ENCODE assay signal across 1 cellular context in genomic region chr17:72997559-72997958, GRCh38.
A peak's percentile ranks its signal among the peaks of the same experiment; 100 is the strongest.
TF ChIP-seq lines count a peak whose summit lies in the region.

No MANE protein-coding gene starts in this region.

TF ChIP-seq in K562, 482 proteins besides CTCF, POLR2A, EP300 and RAD21 (continued from another document and continues in another):
- TF ChIP-seq GTF3C2 (IDR thresholded peaks at IDR 0.05; ENCODE audit: borderline replicate concordance, extremely low read depth, insufficient read length) (no peak), PATZ1 (CRISPR knock-in tag; IDR thresholded peaks at IDR 0.05; ENCODE audit: borderline replicate concordance) (no peak), ZBTB11 (CRISPR knock-in tag; IDR thresholded peaks at IDR 0.05) (no peak), NFATC3 (IDR thresholded peaks at IDR 0.05) (no peak), NCOR1 (IDR thresholded peaks at IDR 0.05) (no peak), ETV5 (CRISPR knock-in tag; IDR thresholded peaks at IDR 0.05; ENCODE audit: low read depth) (no peak), ERF (CRISPR knock-in tag; IDR thresholded peaks at IDR 0.05) (no peak), SOX6 (IDR thresholded peaks at IDR 0.05) (peak; percentile 90), RBM22 (IDR thresholded peaks at IDR 0.05; ENCODE audit: low read depth, low read length, poor library complexity, severe bottlenecking) (no peak), RBFOX2 (IDR thresholded peaks at IDR 0.05; ENCODE audit: low read depth, low read length) (no peak), HMBOX1 (IDR thresholded peaks at IDR 0.05) (peak; percentile 89), CSDE1 (IDR thresholded peaks at IDR 0.05) (no peak), CCAR2 (IDR thresholded peaks at IDR 0.05; ENCODE audit: low read depth, low read length) (no peak), CREB3 (tag; conservative IDR thresholded peaks at IDR 0.05; ENCODE audit: low read depth) (no peak), MLX (CRISPR knock-in tag; conservative IDR thresholded peaks at IDR 0.05) (no peak), RCOR1 (IDR thresholded peaks at IDR 0.05; ENCODE audit: borderline replicate concordance in 1 of 2, low read depth in 2 of 2, low read length in 2 of 2) (0 out of 4 replicates have a peak, but pooled peaks of 1 of the 2 experiments have one; percentile 16), TBL1XR1 (IDR thresholded peaks at IDR 0.05; ENCODE audit: low read length in 2 of 2) (no peak), ELF4 (CRISPR knock-in tag; IDR thresholded peaks at IDR 0.05) (no peak), ZFP36 (IDR thresholded peaks at IDR 0.05; ENCODE audit: low read depth, low read length, partially characterized antibody) (no peak), HNRNPH1 (optimal IDR thresholded peaks at IDR 0.05; ENCODE audit: low read depth, low read length) (no peak), TEAD4 (IDR thresholded peaks at IDR 0.05; ENCODE audit: low read length) (no peak), TEAD4 (CRISPR knock-in tag; IDR thresholded peaks at IDR 0.05; ENCODE audit: borderline replicate concordance) (no peak), PTBP1 (IDR thresholded peaks at IDR 0.05; ENCODE audit: low read depth, low read length) (no peak), HSF4 (CRISPR knock-in tag; IDR thresholded peaks at IDR 0.05; ENCODE audit: borderline replicate concordance) (no peak), ZNF277 (CRISPR knock-in tag; IDR thresholded peaks at IDR 0.05; ENCODE audit: borderline replicate concordance) (no peak), SMARCA4 (IDR thresholded peaks at IDR 0.05) (0 out of 2 replicates have a peak, but pooled peaks have one; percentile 20), PHF8 (IDR thresholded peaks at IDR 0.05; ENCODE audit: borderline replicate concordance, low read length) (no peak), ATF3 (IDR thresholded peaks at IDR 0.05) (peak; percentile 55; the same call in 1 of the 2 replicates), ATF3 (CRISPR knock-in tag; conservative IDR thresholded peaks at IDR 0.05) (no peak), ZNF77 (CRISPR knock-in tag; IDR thresholded peaks at IDR 0.05) (no peak), ADNP (tag; IDR thresholded peaks at IDR 0.05) (no peak), CHD7 (IDR thresholded peaks at IDR 0.05; ENCODE audit: low read depth, low read length) (no peak), ZNF668 (CRISPR knock-in tag; IDR thresholded peaks at IDR 0.05) (no peak)
